ENCODE assay signal across 9 cellular contexts in the genomic region with DNA sequence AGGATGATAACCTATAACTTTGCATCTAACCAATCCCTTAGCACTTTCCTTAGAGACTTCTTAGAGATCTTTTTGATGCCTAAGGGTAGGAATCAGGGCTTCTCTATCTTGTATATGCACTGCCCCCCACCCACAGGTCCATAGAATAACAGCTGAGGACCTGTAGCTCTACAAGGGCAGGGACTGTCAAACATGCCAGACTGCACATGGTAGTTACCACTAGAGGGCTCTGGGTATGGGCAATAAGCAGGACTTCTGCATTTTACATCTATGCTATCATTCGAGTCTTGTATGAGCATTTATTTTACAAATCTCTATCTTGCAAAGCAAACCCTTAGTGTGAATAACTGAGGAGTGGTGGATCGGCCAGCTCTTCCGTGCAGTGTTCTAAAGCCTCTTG.
DNase-seq lines count a peak whose midpoint lies in the region; ATAC-seq and TF ChIP-seq lines count a peak whose summit lies in the region.
"Had no signal": no experiment of that assay in that cellular context is flagged by ENCODE, and none has a peak within 500 bp of the region (broad histone marks: within the 10 kb centered on the region; RNA-seq: fewer than 3 reads in every experiment).

No MANE protein-coding gene starts in this region.

- H3K9me3 Mint-ChIP-seq in nephron = peaks cover 6% of the 10 kb centered on the region

- peak; percentile 42 for TF ChIP-seq CTCF in GM12874 (IDR thresholded peaks at IDR 0.05; ENCODE audit: insufficient read depth, low read depth, low read length)
- TF ChIP-seq CTCF in nephron (IDR thresholded peaks at IDR 0.05; ENCODE audit: unreplicated experiment in 3 of 3) = peak; percentile 13 to 41 (median 34)

- H3K9me3 ChIP-seq in T-helper 17 cell (ENCODE audit: control insufficient read depth, low read length, poor library complexity, severe bottlenecking) = no peaks in the 10 kb centered on the region

- H3K27me3 Mint-ChIP-seq in nephron (ENCODE audit: low read depth) (peaks cover 12% of the 10 kb centered on the region), T-helper 17 cell (peaks cover 19% of the 10 kb centered on the region)

- H3K4me3 Mint-ChIP-seq in nephron (no peak overlapping the region), T-helper 17 cell (no peak overlapping the region)

- H3K4me1 Mint-ChIP-seq in nephron (peaks cover 16% of the 10 kb centered on the region), T-helper 17 cell (no peaks in the 10 kb centered on the region)

- H3K27ac Mint-ChIP-seq in nephron = peak overlapping the region in 1 of 3 experiments; percentile 69
- no peak overlapping the region for H3K27ac Mint-ChIP-seq in T-helper 17 cell

- H3K36me3 Mint-ChIP-seq in nephron (ENCODE audit: low read depth) (peaks cover 3% of the 10 kb centered on the region), T-helper 17 cell (ENCODE audit: low read depth) (peaks cover 2% of the 10 kb centered on the region)

- DNase-seq in NCI-H146 treated with DMSO at 0.1 percent for 48 hours (lab: John Stamatoyannopoulos, UW; ENCODE audit: unreplicated experiment) = peak; percentile 7
- DNase-seq in cerebellar cortex (ENCODE audit: low spot score) = peak; percentile 26
- DNase-seq in activated CD8-positive, alpha-beta memory T cell treated with anti-CD3 and anti-CD28 coated beads, Interleukin-2, amount 50 U/mL, for 4 hours = no peak
- no peak for DNase-seq in middle frontal gyrus (ENCODE audit: extremely low spot score, low spot score)
- no peak for DNase-seq in activated gamma-delta T cell treated with Interleukin-2 at 50 U/mL for 16 hours
- DNase-seq in T-helper 17 cell = no peak
- DNase-seq: cortex of kidney had no signal

- ATAC-seq in T-helper 17 cell = no peak

Comparison
In these comparisons a context has a peak if more than half of its experiments do, and no peak if none do; other contexts are left out.
1. DNase-seq: peak in NCI-H146 treated with DMSO at 0.1 percent for 48 hours (single experiment) and cerebellar cortex (single experiment); none in activated CD8-positive, alpha-beta memory T cell treated with anti-CD3 and anti-CD28 coated beads, Interleukin-2, amount 50 U/mL, for 4 hours (single experiment), middle frontal gyrus (single experiment), activated gamma-delta T cell treated with Interleukin-2 at 50 U/mL for 16 hours (single experiment) and T-helper 17 cell (0 of 3).